Comparison of ENCODE assay signal across 25 cellular contexts in the genomic region with DNA sequence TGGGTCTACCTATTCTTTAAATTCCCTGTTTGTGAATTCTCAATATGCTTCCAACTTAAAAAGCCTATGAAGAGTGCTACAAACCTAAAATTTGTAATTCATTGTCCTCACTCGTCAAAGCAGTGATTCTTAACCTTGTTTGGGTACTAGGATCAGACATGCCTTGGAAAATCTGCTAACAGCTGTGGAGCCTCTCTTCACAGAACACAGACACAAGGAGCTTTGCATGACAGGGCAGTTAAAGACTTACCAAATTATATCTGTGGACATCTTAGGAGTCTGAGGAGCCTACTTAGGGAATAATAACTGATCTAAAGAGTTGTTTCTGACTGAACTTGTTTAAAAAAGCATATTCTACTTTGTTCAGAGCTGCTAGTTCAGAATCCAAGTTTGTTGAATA. TPM values are rescaled to one million over a fixed set of nuclear protein-coding genes. Genes with fewer than 3 reads are reported as not detected.
DNase-seq lines count a peak whose midpoint lies in the region; ATAC-seq and TF ChIP-seq lines count a peak whose summit lies in the region.
"Had no signal": no experiment of that assay in that cellular context is flagged by ENCODE, and none has a peak within 500 bp of the region (broad histone marks: within the 10 kb centered on the region; RNA-seq: fewer than 3 reads in every experiment).

No MANE protein-coding gene starts in this region.

- H3K4me1 Mint-ChIP-seq in activated naive CD8-positive, alpha-beta T cell treated with anti-CD3 and anti-CD28 coated beads for 36 hours = peaks cover 20% of the 10 kb centered on the region
- peaks cover 20% of the 10 kb centered on the region for H3K4me1 Mint-ChIP-seq in activated naive CD8-positive, alpha-beta T cell treated with anti-CD3 and anti-CD28 coated beads, Interleukin-2, amount 50 U/mL, for 24 hours
- peaks cover 6% of the 10 kb centered on the region for H3K4me1 Mint-ChIP-seq in CD8-positive, alpha-beta T cell (ENCODE audit: low read depth)
- H3K4me1 Mint-ChIP-seq: WTC11 had no signal

- no peak for TF ChIP-seq CTCF in lower lobe of right lung (IDR thresholded peaks at IDR 0.05)
- no peak for TF ChIP-seq CTCF in thyroid gland (IDR thresholded peaks at IDR 0.05)
- no peak for TF ChIP-seq CTCF in CD8-positive, alpha-beta T cell (IDR thresholded peaks at IDR 0.05)

- no peak for TF ChIP-seq POLR2A in thyroid gland (IDR thresholded peaks at IDR 0.05)

- no peak for DNase-seq in activated naive CD8-positive, alpha-beta T cell treated with anti-CD3 and anti-CD28 coated beads for 36 hours
- DNase-seq in activated naive CD8-positive, alpha-beta T cell treated with anti-CD3 and anti-CD28 coated beads, Interleukin-2, amount 50 U/mL, for 24 hours = no peak
- DNase-seq in adipocyte (ENCODE audit: low read depth) (peak; percentile 43), lower lobe of right lung (no peak), thyroid gland (no peak), Kasumi-1 (lab: John Stamatoyannopoulos, UW) (no peak)
- DNase-seq in CD8-positive, alpha-beta T cell = no peak
- DNase-seq: activated CD4-positive, alpha-beta memory T cell treated with anti-CD3 and anti-CD28 coated beads, Interleukin-2, amount 10 ng/mL, durations not matched to agents 7 days and 5 days; activated T-cell treated with anti-CD3 and anti-CD28 coated beads, Interleukin-2, amount 50 U/mL, for 1 hour; anterior cingulate cortex; DMS53; effector memory CD4-positive, alpha-beta T cell; esophagus squamous epithelium; GF-D8; left ventricle myocardium superior; MV-4-11; NCI-H187 treated with DMSO at 0.1 percent for 48 hours; NCI-H345; NK-92 treated with Interleukin-12 subunit alpha and Interleukin-12 subunit beta, amount 100 ng/mL, for 24 hours; stimulated activated CD4-positive, alpha-beta T cell treated with anti-CD3 and anti-CD28 coated beads, Interleukin-15, amount 100 ng/mL, for 24 hours had no signal

- no peaks in the 10 kb centered on the region for H3K9me3 Mint-ChIP-seq in activated naive CD8-positive, alpha-beta T cell treated with anti-CD3 and anti-CD28 coated beads for 36 hours
- no peaks in the 10 kb centered on the region for H3K9me3 Mint-ChIP-seq in activated naive CD8-positive, alpha-beta T cell treated with anti-CD3 and anti-CD28 coated beads, Interleukin-2, amount 50 U/mL, for 24 hours
- H3K9me3 Mint-ChIP-seq in CD8-positive, alpha-beta T cell = no peaks in the 10 kb centered on the region
- H3K9me3 Mint-ChIP-seq: activated CD4-positive, alpha-beta memory T cell treated with anti-CD3 and anti-CD28 coated beads, Interleukin-2, amount 10 ng/mL, durations not matched to agents 7 days and 5 days; WTC11 had no signal

- no peak overlapping the region for H3K4me3 Mint-ChIP-seq in activated naive CD8-positive, alpha-beta T cell treated with anti-CD3 and anti-CD28 coated beads for 36 hours
- no peak overlapping the region for H3K4me3 Mint-ChIP-seq in activated naive CD8-positive, alpha-beta T cell treated with anti-CD3 and anti-CD28 coated beads, Interleukin-2, amount 50 U/mL, for 24 hours
- H3K4me3 Mint-ChIP-seq in CD8-positive, alpha-beta T cell = no peak overlapping the region
- H3K4me3 Mint-ChIP-seq: activated CD4-positive, alpha-beta memory T cell treated with anti-CD3 and anti-CD28 coated beads, Interleukin-2, amount 10 ng/mL, durations not matched to agents 7 days and 5 days; WTC11 had no signal

- peak overlapping the region; percentile 35 for H3K4me3 ChIP-seq in adipocyte (ENCODE audit: low read length)
- H3K4me3 ChIP-seq in lower lobe of right lung = no peak overlapping the region
- no peak overlapping the region for H3K4me3 ChIP-seq in thyroid gland (replicated peaks in 1 of 3)
- H3K4me3 ChIP-seq in CD8-positive, alpha-beta T cell (ENCODE audit: low read depth, low read length) = no peak overlapping the region
- H3K4me3 ChIP-seq: esophagus squamous epithelium, K562, SK-N-MC had no signal

- ATAC-seq in activated naive CD8-positive, alpha-beta T cell treated with anti-CD3 and anti-CD28 coated beads, Interleukin-2, amount 50 U/mL, for 24 hours = no peak
- ATAC-seq in lower lobe of right lung (peak; percentile 28 to 51), HG03457 (IDR thresholded peaks at IDR 0.05; ENCODE audit: unreplicated experiment) (no peak)
- no peak for ATAC-seq in CD8-positive, alpha-beta T cell
- ATAC-seq: K562, left ventricle myocardium superior, WTC11 had no signal

- WGBS in thyroid gland, 2 donors = 42 to 50% methylated on average over 1 of the region's 1 CpG

- intact Hi-C loops in lower lobe of right lung (cut with DNase I) (no loop called here), thyroid gland (cut with DNase I) (no loop called here)
- intact Hi-C loops in CD8-positive, alpha-beta T cell (cut with DNase I, micrococcal nuclease) = no loop called here

- CTCF ChIA-PET in CD8-positive, alpha-beta T cell (lab: Charles Lee) = interaction anchor here (0.7 kb wide), 1 partner anchor 44 kb away, joined by 3 read pairs; no protein-coding TSS in a partner anchor

- POLR2A ChIA-PET in CD8-positive, alpha-beta T cell (lab: Charles Lee) = interaction anchor here (0.6 kb wide), 1 partner anchor 69 kb away, joined by 6 read pairs; no protein-coding TSS in a partner anchor

- H3K9me3 ChIP-seq in adipocyte (ENCODE audit: control insufficient read depth, low read length) = no peaks in the 10 kb centered on the region
- no peaks in the 10 kb centered on the region for H3K9me3 ChIP-seq in lower lobe of right lung
- H3K9me3 ChIP-seq in thyroid gland = no peaks in the 10 kb centered on the region
- H3K9me3 ChIP-seq in CD8-positive, alpha-beta T cell (ENCODE audit: low read length) = no peaks in the 10 kb centered on the region
- H3K9me3 ChIP-seq: esophagus squamous epithelium had no signal

- peak overlapping the region; percentile 52 for H3K9ac ChIP-seq in adipocyte (ENCODE audit: low read length)

- no peaks in the 10 kb centered on the region for H3K27me3 ChIP-seq in adipocyte (replicated peaks; ENCODE audit: control insufficient read depth, insufficient read depth, low read length)
- H3K27me3 ChIP-seq in lower lobe of right lung (ENCODE audit: low read depth) = no peaks in the 10 kb centered on the region
- H3K27me3 ChIP-seq in thyroid gland = no peaks in the 10 kb centered on the region
- no peaks in the 10 kb centered on the region for H3K27me3 ChIP-seq in CD8-positive, alpha-beta T cell (ENCODE audit: insufficient read depth, low read length)
- H3K27me3 ChIP-seq: esophagus squamous epithelium had no signal

- H3K36me3 ChIP-seq in adipocyte (ENCODE audit: control insufficient read depth, insufficient read depth, low read length, severe bottlenecking) (peaks cover 36% of the 10 kb centered on the region), lower lobe of right lung (peaks cover 71% of the 10 kb centered on the region), thyroid gland (peaks cover 12 to 16% of the 10 kb centered on the region in 2 donors)
- H3K36me3 ChIP-seq in CD8-positive, alpha-beta T cell (ENCODE audit: insufficient read depth, low read length) = peaks cover 8% of the 10 kb centered on the region

- peaks cover 46% of the 10 kb centered on the region for H3K4me1 ChIP-seq in adipocyte (ENCODE audit: control insufficient read depth, insufficient read depth, low read length)
- peaks cover 18% of the 10 kb centered on the region for H3K4me1 ChIP-seq in lower lobe of right lung
- H3K4me1 ChIP-seq in thyroid gland = peaks cover 26% of the 10 kb centered on the region in 2 donors
- no peaks in the 10 kb centered on the region for H3K4me1 ChIP-seq in CD8-positive, alpha-beta T cell (ENCODE audit: insufficient read depth, low read length)

- no peaks in the 10 kb centered on the region for H3K27me3 Mint-ChIP-seq in activated naive CD8-positive, alpha-beta T cell treated with anti-CD3 and anti-CD28 coated beads for 36 hours
- no peaks in the 10 kb centered on the region for H3K27me3 Mint-ChIP-seq in activated naive CD8-positive, alpha-beta T cell treated with anti-CD3 and anti-CD28 coated beads, Interleukin-2, amount 50 U/mL, for 24 hours
- no peaks in the 10 kb centered on the region for H3K27me3 Mint-ChIP-seq in CD8-positive, alpha-beta T cell (ENCODE audit: low read depth)
- H3K27me3 Mint-ChIP-seq: activated CD4-positive, alpha-beta memory T cell treated with anti-CD3 and anti-CD28 coated beads, Interleukin-2, amount 10 ng/mL, durations not matched to agents 7 days and 5 days had no signal

- H3K36me3 Mint-ChIP-seq in activated naive CD8-positive, alpha-beta T cell treated with anti-CD3 and anti-CD28 coated beads for 36 hours = peaks cover 30% of the 10 kb centered on the region
- peaks cover 33% of the 10 kb centered on the region for H3K36me3 Mint-ChIP-seq in activated naive CD8-positive, alpha-beta T cell treated with anti-CD3 and anti-CD28 coated beads, Interleukin-2, amount 50 U/mL, for 24 hours (ENCODE audit: low read depth)
- H3K36me3 Mint-ChIP-seq in CD8-positive, alpha-beta T cell = peaks cover 75% of the 10 kb centered on the region

- H3K27ac ChIP-seq in lower lobe of right lung (peak overlapping the region; percentile 42), thyroid gland (peak overlapping the region; percentile 77 to 83 (median 78))
- no peak overlapping the region for H3K27ac ChIP-seq in CD8-positive, alpha-beta T cell (ENCODE audit: low read depth, low read length)
- H3K27ac ChIP-seq: C4-2B, SK-N-MC had no signal

- peak overlapping the region; percentile 9 for H3K27ac Mint-ChIP-seq in activated naive CD8-positive, alpha-beta T cell treated with anti-CD3 and anti-CD28 coated beads for 36 hours
- no peak overlapping the region for H3K27ac Mint-ChIP-seq in activated naive CD8-positive, alpha-beta T cell treated with anti-CD3 and anti-CD28 coated beads, Interleukin-2, amount 50 U/mL, for 24 hours
- no peak overlapping the region for H3K27ac Mint-ChIP-seq in CD8-positive, alpha-beta T cell
- H3K27ac Mint-ChIP-seq: activated CD4-positive, alpha-beta memory T cell treated with anti-CD3 and anti-CD28 coated beads, Interleukin-2, amount 10 ng/mL, durations not matched to agents 7 days and 5 days; WTC11 had no signal

RNA-seq across cellular contexts. Expression of a gene that starts 38.1 kb away (rescaled TPM):
- 10 to 100 TPM; 13.3 to 16.9 TPM for total RNA-seq in activated naive CD8-positive, alpha-beta T cell treated with anti-CD3 and anti-CD28 coated beads for 36 hours
- total RNA-seq in lower lobe of right lung (23.6 TPM), thyroid gland (10 to 100 TPM; 30.6 to 35.8 (median 34.9) TPM)
- total RNA-seq in CD8-positive, alpha-beta T cell = 1 to 10 TPM; 5.4 to 7.5 TPM

RNA-seq across cellular contexts. Expression of a gene that starts 45.0 kb away (rescaled TPM):
- 1 to 10 TPM; 8.8 to 9.4 TPM for total RNA-seq in activated naive CD8-positive, alpha-beta T cell treated with anti-CD3 and anti-CD28 coated beads for 36 hours
- total RNA-seq in lower lobe of right lung (2.0 TPM), thyroid gland (10 to 100 TPM; 10.3 to 33.6 (median 16.4) TPM)
- 1 to 10 TPM; 2.1 to 2.5 TPM for total RNA-seq in CD8-positive, alpha-beta T cell

Comparison
In these comparisons a context has a peak if more than half of its experiments do, and no peak if none do; other contexts are left out.
1. ATAC-seq: peak in lower lobe of right lung (2 of 2); none in activated naive CD8-positive, alpha-beta T cell treated with anti-CD3 and anti-CD28 coated beads, Interleukin-2, amount 50 U/mL, for 24 hours (single experiment), HG03457 (single experiment) and CD8-positive, alpha-beta T cell (single experiment).